ENCODE assay signal across 8 cellular contexts in genomic region chr21:37368536-37369279, GRCh38. TPM values are rescaled to one million over a fixed set of nuclear protein-coding genes. Genes with fewer than 3 reads are reported as not detected.
DNase-seq lines count a peak whose midpoint lies in the region; ATAC-seq, FAIRE-seq and TF ChIP-seq lines count a peak whose summit lies in the region.

No MANE protein-coding gene starts in this region.

- H3K36me3 ChIP-seq in SU-DHL-6 (ENCODE audit: low read length) (no peaks in the 10 kb centered on the region), esophagus squamous epithelium (no peaks in the 10 kb centered on the region)

- H3K4me3 ChIP-seq in SU-DHL-6 (ENCODE audit: insufficient read depth, low read length, poor library complexity, severe bottlenecking) (peak overlapping the region; percentile 92), esophagus squamous epithelium (peak overlapping the region; percentile 78 to 96 (median 85))

- FAIRE-seq in D721Med (lab: Jason Lieb, UNC) = no peak

- peaks cover 65% of the 10 kb centered on the region for H3K79me2 ChIP-seq in SU-DHL-6 (ENCODE audit: insufficient read depth, low read length)

- peak overlapping the region; percentile 92 for H3K4me2 ChIP-seq in SU-DHL-6 (ENCODE audit: low read depth, low read length, poor library complexity, severe bottlenecking)

- H3K4me1 ChIP-seq in esophagus squamous epithelium = peaks cover 12 to 66% (median 43%) of the 10 kb centered on the region in 3 donors

- H3K9me2 ChIP-seq in SU-DHL-6 (replicated peaks; ENCODE audit: insufficient read depth, low read length) = no peaks in the 10 kb centered on the region

- TF ChIP-seq CTCF in SU-DHL-6 (IDR thresholded peaks at IDR 0.05; ENCODE audit: insufficient read depth, low read length, poor library complexity, severe bottlenecking) = no peak
- no peak for TF ChIP-seq CTCF in esophagus squamous epithelium (IDR thresholded peaks at IDR 0.05)
- no peak for TF ChIP-seq CTCF in D721Med (IDR thresholded peaks at IDR 0.05; ENCODE audit: insufficient read depth, missing control alignments)

- intact Hi-C loops in esophagus squamous epithelium (cut with DNase I) = no loop called here

- H3K27ac ChIP-seq in SU-DHL-6 (ENCODE audit: low read depth, low read length) (peak overlapping the region; percentile 92), esophagus squamous epithelium (peak overlapping the region; percentile 100)

- peaks cover 51% of the 10 kb centered on the region for H4K20me1 ChIP-seq in SU-DHL-6 (ENCODE audit: low read depth, low read length)

- H3K9ac ChIP-seq in SU-DHL-6 (ENCODE audit: low read length) = peak overlapping the region; percentile 97

- peak in 2 of 4 donors; percentile 6 to 39 for TF ChIP-seq POLR2A in esophagus squamous epithelium (IDR thresholded peaks at IDR 0.05)

- WGBS in esophagus squamous epithelium, 2 donors = 3 to 6% methylated on average over 7 to 9 of the region's 9 CpGs

- DNase-seq in activated CD4-positive, alpha-beta T cell treated with anti-CD3 and anti-CD28 coated beads for 4 hours = peak; percentile 20 to 27
- no peak for DNase-seq in activated CD4-positive, alpha-beta T cell treated with anti-CD3 and anti-CD28 coated beads for 48 hours
- DNase-seq in esophagus squamous epithelium (lab: John Stamatoyannopoulos, UW) (no peak), renal cortical epithelial cell (ENCODE audit: low read depth) (peak; percentile 52), D721Med (ENCODE audit: insufficient read length, low spot score) (no peak), inferior parietal cortex (ENCODE audit: extremely low spot score) (no peak)

- ATAC-seq in HG03108 (IDR thresholded peaks at IDR 0.05; ENCODE audit: unreplicated experiment) = no peak

- H3K27me3 ChIP-seq in SU-DHL-6 (ENCODE audit: low read length) = no peaks in the 10 kb centered on the region
- H3K27me3 ChIP-seq in esophagus squamous epithelium = no peaks in the 10 kb centered on the region

- H2AFZ ChIP-seq in SU-DHL-6 (ENCODE audit: low read depth, low read length, severe bottlenecking) = no peak overlapping the region

- peaks cover 18% of the 10 kb centered on the region for H3F3A ChIP-seq in SU-DHL-6 (ENCODE audit: insufficient read depth)

- H3K9me3 ChIP-seq in SU-DHL-6 (ENCODE audit: insufficient read depth, low read length) (no peaks in the 10 kb centered on the region), esophagus squamous epithelium (no peaks in the 10 kb centered on the region)

RNA-seq across cellular contexts. Expression of gene DYRK1A, which starts 2.1 kb away (rescaled TPM):
- total RNA-seq in esophagus squamous epithelium (10 to 100 TPM; 37.8 to 61.0 (median 45.4) TPM), renal cortical epithelial cell (43.8 and 76.0 TPM in 2 replicates)

Comparison
In these comparisons a context has a peak if more than half of its experiments do, and no peak if none do; other contexts are left out.
1. DNase-seq: peak in activated CD4-positive, alpha-beta T cell treated with anti-CD3 and anti-CD28 coated beads for 4 hours (2 of 2) and renal cortical epithelial cell (single experiment); none in activated CD4-positive, alpha-beta T cell treated with anti-CD3 and anti-CD28 coated beads for 48 hours (single experiment), esophagus squamous epithelium (single experiment), D721Med (single experiment) and inferior parietal cortex (single experiment).